In genomic region chr20:59087829-59088433, GRCh38 we compare ENCODE assay signal across 8 cellular contexts. TPM values are rescaled to one million over a fixed set of nuclear protein-coding genes. Genes with fewer than 3 reads are reported as not detected.
DNase-seq lines count a peak whose midpoint lies in the region; ATAC-seq and TF ChIP-seq lines count a peak whose summit lies in the region.

No MANE protein-coding gene starts in this region.

- H3K4me1 Mint-ChIP-seq in activated T-helper 2 cell treated with anti-CD3 and anti-CD28 coated beads, Interferon-gamma antibody, Interleukin-2, Interleukin-4, amounts not matched to agents 10 μg/mL and 5 μg/mL and 100 μg/mL, durations not matched to agents 14 hours and 24 hours and 36 hours (ENCODE audit: low read depth), result peaks cover 1% of the 10 kb centered on the region

- TF ChIP-seq CTCF in LNCaP clone FGC (IDR thresholded peaks at IDR 0.05; ENCODE audit: control insufficient read depth, extremely low read depth, insufficient read depth), result peak; percentile 83
- peak; percentile 90 for TF ChIP-seq CTCF in fibroblast of villous mesenchyme (IDR thresholded peaks at IDR 0.05; ENCODE audit: insufficient read depth, low read depth, low read length)
- peak; percentile 86 to 90 for TF ChIP-seq CTCF in suprapubic skin (IDR thresholded peaks at IDR 0.05)

- no peak for TF ChIP-seq EP300 in suprapubic skin (IDR thresholded peaks at IDR 0.05)

- DNase-seq in DMS53 treated with DMSO at 0.1 percent for 48 hours (lab: John Stamatoyannopoulos, UW; ENCODE audit: unreplicated experiment) (peak; percentile 37), LNCaP clone FGC (ENCODE audit: low read depth) (no peak), RPMI8226 (peak; percentile 79), fibroblast of villous mesenchyme (ENCODE audit: low read depth) (peak; percentile 62), occipital lobe (lab: John Stamatoyannopoulos, UW) (peak; percentile 17), suprapubic skin (ENCODE audit: low spot score in 2 of 2) (peak; percentile 89 to 92)
- peak; percentile 67 for DNase-seq in activated T-helper 2 cell treated with anti-CD3 and anti-CD28 coated beads, Interferon-gamma antibody, Interleukin-2, Interleukin-4, amounts not matched to agents 10 μg/mL and 5 μg/mL and 100 μg/mL, durations not matched to agents 14 hours and 24 hours and 36 hours (ENCODE audit: low spot score)

- H3K36me3 ChIP-seq in suprapubic skin, result no peaks in the 10 kb centered on the region

- peaks cover 14% of the 10 kb centered on the region for H3K27me3 ChIP-seq in suprapubic skin

- no peaks in the 10 kb centered on the region for H3K9me3 ChIP-seq in suprapubic skin

- WGBS in suprapubic skin, result 14% methylated on average over 5 of the region's 5 CpGs

- no peak overlapping the region for H3K4me3 Mint-ChIP-seq in activated T-helper 2 cell treated with anti-CD3 and anti-CD28 coated beads, Interferon-gamma antibody, Interleukin-2, Interleukin-4, amounts not matched to agents 10 μg/mL and 5 μg/mL and 100 μg/mL, durations not matched to agents 14 hours and 24 hours and 36 hours (ENCODE audit: low read depth)

- no peak overlapping the region for H3K27ac Mint-ChIP-seq in activated T-helper 2 cell treated with anti-CD3 and anti-CD28 coated beads, Interferon-gamma antibody, Interleukin-2, Interleukin-4, amounts not matched to agents 10 μg/mL and 5 μg/mL and 100 μg/mL, durations not matched to agents 14 hours and 24 hours and 36 hours

- H3K36me3 Mint-ChIP-seq in activated T-helper 2 cell treated with anti-CD3 and anti-CD28 coated beads, Interferon-gamma antibody, Interleukin-2, Interleukin-4, amounts not matched to agents 10 μg/mL and 5 μg/mL and 100 μg/mL, durations not matched to agents 14 hours and 24 hours and 36 hours (ENCODE audit: low read depth), result no peaks in the 10 kb centered on the region

- no peak for TF ChIP-seq POLR2A in suprapubic skin (IDR thresholded peaks at IDR 0.05)

- peaks cover 35% of the 10 kb centered on the region for H3K27me3 Mint-ChIP-seq in activated T-helper 2 cell treated with anti-CD3 and anti-CD28 coated beads, Interferon-gamma antibody, Interleukin-2, Interleukin-4, amounts not matched to agents 10 μg/mL and 5 μg/mL and 100 μg/mL, durations not matched to agents 14 hours and 24 hours and 36 hours (ENCODE audit: low read depth)

- intact Hi-C loops in activated T-helper 2 cell treated with anti-CD3 and anti-CD28 coated beads, Interferon-gamma antibody, Interleukin-2, Interleukin-4, amounts not matched to agents 10 μg/mL and 5 μg/mL and 100 μg/mL, durations not matched to agents 14 hours and 24 hours and 36 hours (cut with micrococcal nuclease), result loop anchor here (1.0 to 10.0 kb wide), 5 partner anchors 35 to 317 kb away; no protein-coding TSS in a partner anchor

- peaks cover 10% of the 10 kb centered on the region for H3K4me1 ChIP-seq in suprapubic skin

- H3K27ac ChIP-seq in suprapubic skin, result no peak overlapping the region

- no peaks in the 10 kb centered on the region for H3K9me3 Mint-ChIP-seq in activated T-helper 2 cell treated with anti-CD3 and anti-CD28 coated beads, Interferon-gamma antibody, Interleukin-2, Interleukin-4, amounts not matched to agents 10 μg/mL and 5 μg/mL and 100 μg/mL, durations not matched to agents 14 hours and 24 hours and 36 hours

- no peak for ATAC-seq in GM19397 (IDR thresholded peaks at IDR 0.05; ENCODE audit: unreplicated experiment)

- H3K4me3 ChIP-seq in LNCaP clone FGC (ENCODE audit: low read depth, low read length), result no peak overlapping the region
- no peak overlapping the region for H3K4me3 ChIP-seq in fibroblast of villous mesenchyme (ENCODE audit: low read depth, low read length)
- no peak overlapping the region for H3K4me3 ChIP-seq in suprapubic skin

RNA-seq across cellular contexts. Expression of gene PRELID3B, which starts 45.3 kb away (rescaled TPM):
- 106 and 112 TPM in 2 replicates for total RNA-seq in activated T-helper 2 cell treated with anti-CD3 and anti-CD28 coated beads, Interferon-gamma antibody, Interleukin-2, Interleukin-4, amounts not matched to agents 10 μg/mL and 5 μg/mL and 100 μg/mL, durations not matched to agents 14 hours and 24 hours and 36 hours
- total RNA-seq in fibroblast of villous mesenchyme (61.2 and 85.1 TPM in 2 replicates), occipital lobe (61.3 TPM), suprapubic skin (10 to 100 TPM; 25.4 to 42.2 (median 32.8) TPM)

RNA-seq across cellular contexts. Expression of gene ATP5F1E, which starts 55.8 kb away (rescaled TPM):
- 61.2 and 66.9 TPM in 2 replicates for total RNA-seq in activated T-helper 2 cell treated with anti-CD3 and anti-CD28 coated beads, Interferon-gamma antibody, Interleukin-2, Interleukin-4, amounts not matched to agents 10 μg/mL and 5 μg/mL and 100 μg/mL, durations not matched to agents 14 hours and 24 hours and 36 hours
- total RNA-seq in fibroblast of villous mesenchyme (27.2 and 27.7 TPM in 2 replicates), occipital lobe (28.7 TPM), suprapubic skin (10 to 100 TPM; 16.1 to 26.8 (median 19.5) TPM)
